ENCODE assay signal across 10 cellular contexts in genomic region chr10:79284158-79284871, GRCh38.
DNase-seq lines count a peak whose midpoint lies in the region; ATAC-seq and TF ChIP-seq lines count a peak whose summit lies in the region.
"Had no signal": no experiment of that assay in that cellular context is flagged by ENCODE, and none has a peak within 500 bp of the region (broad histone marks: within the 10 kb centered on the region; RNA-seq: fewer than 3 reads in every experiment).

No MANE protein-coding gene starts in this region.

- no peak overlapping the region for H3K27ac ChIP-seq in CD4-positive, alpha-beta T cell (ENCODE audit: low read depth, low read length)
- no peak overlapping the region for H3K27ac ChIP-seq in HEK293 (ENCODE audit: extremely low read depth, low read depth, low read length)
- H3K27ac ChIP-seq: gastrocnemius medialis had no signal

- no peak for DNase-seq in CD4-positive, alpha-beta T cell
- DNase-seq in activated T-helper 2 cell treated with anti-CD3 and anti-CD28 coated beads, Interferon-gamma antibody, Interleukin-2, Interleukin-4, amounts not matched to agents 10 μg/mL and 5 μg/mL and 100 μg/mL, durations not matched to agents 14 hours and 24 hours and 36 hours (ENCODE audit: low spot score), result no peak
- DNase-seq in neural crest cell (ENCODE audit: low read depth, low spot score), result no peak
- DNase-seq in cerebellar nuclear complex (lab: John Stamatoyannopoulos, UW), result no peak
- DNase-seq in DMS114 treated with DMSO at 0.1 percent for 48 hours (lab: John Stamatoyannopoulos, UW; ENCODE audit: unreplicated experiment), result no peak
- DNase-seq: gastrocnemius medialis had no signal

- peaks cover 16% of the 10 kb centered on the region for H3K36me3 Mint-ChIP-seq in CD4-positive, alpha-beta T cell (ENCODE audit: low read depth)
- H3K36me3 Mint-ChIP-seq in activated T-helper 2 cell treated with anti-CD3 and anti-CD28 coated beads, Interferon-gamma antibody, Interleukin-2, Interleukin-4, amounts not matched to agents 10 μg/mL and 5 μg/mL and 100 μg/mL, durations not matched to agents 14 hours and 24 hours and 36 hours (ENCODE audit: low read depth), result peaks cover 69% of the 10 kb centered on the region
- peaks cover 19% of the 10 kb centered on the region for H3K36me3 Mint-ChIP-seq in neural crest cell (ENCODE audit: low read depth)

- H3K36me3 ChIP-seq in HEK293 (ENCODE audit: control insufficient read depth in 2 of 2, insufficient read depth in 1 of 2, low read length in 2 of 2), result peaks cover 0 to 25% of the 10 kb centered on the region in 2 experiments; a peak in 2 of 3 replicates
- H3K36me3 ChIP-seq: gastrocnemius medialis, vagina had no signal

- H3K9me3 Mint-ChIP-seq in CD4-positive, alpha-beta T cell, result no peaks in the 10 kb centered on the region
- H3K9me3 Mint-ChIP-seq in activated T-helper 2 cell treated with anti-CD3 and anti-CD28 coated beads, Interferon-gamma antibody, Interleukin-2, Interleukin-4, amounts not matched to agents 10 μg/mL and 5 μg/mL and 100 μg/mL, durations not matched to agents 14 hours and 24 hours and 36 hours, result no peaks in the 10 kb centered on the region
- no peaks in the 10 kb centered on the region for H3K9me3 Mint-ChIP-seq in neural crest cell

- H3K27me3 ChIP-seq in CD4-positive, alpha-beta T cell (ENCODE audit: control insufficient read depth, insufficient read depth, low read length), result no peaks in the 10 kb centered on the region
- H3K27me3 ChIP-seq: gastrocnemius medialis, vagina had no signal

- CTCF ChIA-PET in CD4-positive, alpha-beta T cell (lab: Charles Lee), result no interaction called here
- CTCF ChIA-PET in HEK293 (lab: Yijun Ruan, JAX), result interaction anchor here (0.8 kb wide), 1 partner anchor 8 kb away, joined by 5 read pairs; no protein-coding TSS in a partner anchor

- H3K27ac Mint-ChIP-seq in CD4-positive, alpha-beta T cell, result peak overlapping the region; percentile 71
- H3K27ac Mint-ChIP-seq in activated T-helper 2 cell treated with anti-CD3 and anti-CD28 coated beads, Interferon-gamma antibody, Interleukin-2, Interleukin-4, amounts not matched to agents 10 μg/mL and 5 μg/mL and 100 μg/mL, durations not matched to agents 14 hours and 24 hours and 36 hours, result peak overlapping the region; percentile 33
- H3K27ac Mint-ChIP-seq in neural crest cell (ENCODE audit: unreplicated experiment), result no peak overlapping the region

- ATAC-seq in CD4-positive, alpha-beta T cell (ENCODE audit: poor library complexity), result no peak
- ATAC-seq in HG03095 (IDR thresholded peaks at IDR 0.05; ENCODE audit: unreplicated experiment), result no peak
- ATAC-seq in HG03565 (IDR thresholded peaks at IDR 0.05; ENCODE audit: unreplicated experiment), result no peak
- ATAC-seq: gastrocnemius medialis had no signal

- H3K4me1 Mint-ChIP-seq in CD4-positive, alpha-beta T cell (ENCODE audit: low read depth), result peaks cover 47% of the 10 kb centered on the region
- peaks cover 53% of the 10 kb centered on the region for H3K4me1 Mint-ChIP-seq in activated T-helper 2 cell treated with anti-CD3 and anti-CD28 coated beads, Interferon-gamma antibody, Interleukin-2, Interleukin-4, amounts not matched to agents 10 μg/mL and 5 μg/mL and 100 μg/mL, durations not matched to agents 14 hours and 24 hours and 36 hours (ENCODE audit: low read depth)
- H3K4me1 Mint-ChIP-seq in neural crest cell, result peaks cover 39% of the 10 kb centered on the region

- no peaks in the 10 kb centered on the region for H3K9me3 ChIP-seq in CD4-positive, alpha-beta T cell (ENCODE audit: control insufficient read depth, low read length)
- no peaks in the 10 kb centered on the region for H3K9me3 ChIP-seq in HEK293 (ENCODE audit: control insufficient read depth, insufficient read depth, low read depth, low read length)
- H3K9me3 ChIP-seq: gastrocnemius medialis, vagina had no signal

- intact Hi-C loops in CD4-positive, alpha-beta T cell (cut with DNase I, micrococcal nuclease), result no loop called here
- intact Hi-C loops in activated T-helper 2 cell treated with anti-CD3 and anti-CD28 coated beads, Interferon-gamma antibody, Interleukin-2, Interleukin-4, amounts not matched to agents 10 μg/mL and 5 μg/mL and 100 μg/mL, durations not matched to agents 14 hours and 24 hours and 36 hours (cut with micrococcal nuclease), result loop anchor here (2.0 kb wide), 1 partner anchor 18 kb away; no protein-coding TSS in a partner anchor

- H3K4me3 Mint-ChIP-seq in CD4-positive, alpha-beta T cell, result no peak overlapping the region
- H3K4me3 Mint-ChIP-seq in activated T-helper 2 cell treated with anti-CD3 and anti-CD28 coated beads, Interferon-gamma antibody, Interleukin-2, Interleukin-4, amounts not matched to agents 10 μg/mL and 5 μg/mL and 100 μg/mL, durations not matched to agents 14 hours and 24 hours and 36 hours (ENCODE audit: low read depth), result no peak overlapping the region
- peak overlapping the region; percentile 0 for H3K4me3 Mint-ChIP-seq in neural crest cell

- POLR2A ChIA-PET in CD4-positive, alpha-beta T cell (lab: Charles Lee), result no interaction called here
- POLR2A ChIA-PET in HEK293 (lab: Yijun Ruan, JAX), result no interaction called here

- H3K4me3 ChIP-seq in HEK293 (ENCODE audit: low read depth, low read length), result no peak overlapping the region
- H3K4me3 ChIP-seq: gastrocnemius medialis, vagina had no signal

- no peak for TF ChIP-seq CTCF in CD4-positive, alpha-beta T cell (IDR thresholded peaks at IDR 0.05)
- TF ChIP-seq CTCF in HEK293 (tag by site-specific recombination; IDR thresholded peaks at IDR 0.05), result no peak
- TF ChIP-seq CTCF in neural crest cell (conservative IDR thresholded peaks at IDR 0.05), result no peak

- no peaks in the 10 kb centered on the region for H3K27me3 Mint-ChIP-seq in CD4-positive, alpha-beta T cell
- H3K27me3 Mint-ChIP-seq in activated T-helper 2 cell treated with anti-CD3 and anti-CD28 coated beads, Interferon-gamma antibody, Interleukin-2, Interleukin-4, amounts not matched to agents 10 μg/mL and 5 μg/mL and 100 μg/mL, durations not matched to agents 14 hours and 24 hours and 36 hours (ENCODE audit: low read depth), result no peaks in the 10 kb centered on the region
- H3K27me3 Mint-ChIP-seq in neural crest cell (ENCODE audit: low read depth), result no peaks in the 10 kb centered on the region

- no peaks in the 10 kb centered on the region for H3K4me1 ChIP-seq in HEK293 (ENCODE audit: control insufficient read depth, insufficient read depth, low read length)

TF ChIP-seq in HEK293, 187 proteins besides CTCF, POLR2A, EP300 and RAD21:
- TF ChIP-seq PRDM1 (tag by site-specific recombination; IDR thresholded peaks at IDR 0.05), result 0 out of 2 replicates have a peak, but pooled peaks have one; percentile 6
- no peak for TF ChIP-seq SP3 (tag by site-specific recombination; IDR thresholded peaks at IDR 0.05)
- peak; percentile 93 for TF ChIP-seq ZFP3 (tag by site-specific recombination; IDR thresholded peaks at IDR 0.05; ENCODE audit: low read depth)
- no peak for TF ChIP-seq ZNF133 (tag by site-specific recombination; IDR thresholded peaks at IDR 0.05)
- TF ChIP-seq MEIS1 (CRISPR knock-in tag; IDR thresholded peaks at IDR 0.05; ENCODE audit: borderline replicate concordance), result no peak
